Comparison of ENCODE assay signal across 31 cellular contexts in genomic region chr15:69657626-69658025, GRCh38.
"Had no signal": no experiment of that assay in that cellular context is flagged by ENCODE, and none has a peak within 500 bp of the region (broad histone marks: within the 10 kb centered on the region; RNA-seq: fewer than 3 reads in every experiment).

No MANE protein-coding gene starts in this region.

- H3K27ac ChIP-seq: brain microvascular endothelial cell, colonic mucosa, dorsolateral prefrontal cortex, esophagus muscularis mucosa, foreskin keratinocyte, gastrocnemius medialis, heart left ventricle had no signal

- ATAC-seq: activated CD4-positive, alpha-beta T cell treated with anti-CD3 and anti-CD28 coated beads for 36 hours; activated CD8-positive, alpha-beta T cell treated with anti-CD3 and anti-CD28 coated beads, Interleukin-2, amount 10 ng/mL, durations not matched to agents 7 days and 5 days; activated T-cell treated with anti-CD3 and anti-CD28 coated beads, Interleukin-2, amount 50 U/mL, for 4 hours; activated T-helper 17 cell treated with anti-CD3 and anti-CD28 coated beads, Interleukin-2, amount 50 U/mL, for 72 hours; foreskin keratinocyte; gastrocnemius medialis; heart left ventricle; T-helper 17 cell had no signal

- DNase-seq: activated CD4-positive, alpha-beta memory T cell treated with anti-CD3 and anti-CD28 coated beads for 36 hours; activated CD4-positive, alpha-beta T cell treated with anti-CD3 and anti-CD28 coated beads for 36 hours; activated CD4-positive, alpha-beta T cell treated with anti-CD3 and anti-CD28 coated beads, Interleukin-2, amount 10 ng/mL, durations not matched to agents 24 days and 14 days; activated CD4-positive, CD25-positive, alpha-beta regulatory T cell; activated CD4-positive, CD25-positive, alpha-beta regulatory T cell treated with anti-CD3 and anti-CD28 coated beads, Interleukin-2, amount 50 U/mL, for 72 hours; activated CD8-positive, alpha-beta T cell treated with anti-CD3 and anti-CD28 coated beads, Interleukin-2, amount 10 ng/mL, durations not matched to agents 7 days and 5 days; activated effector memory CD4-positive, alpha-beta T cell treated with Interleukin-2 at 50 U/mL for 16 hours; activated gamma-delta T cell treated with Interleukin-2 at 50 U/mL for 16 hours; activated naive CD4-positive, alpha-beta T cell treated with anti-CD3 and anti-CD28 coated beads, Interleukin-2, amount 50 U/mL, for 16 hours; activated naive CD4-positive, alpha-beta T cell treated with Interleukin-2 at 50 U/mL for 16 hours; activated T-cell treated with anti-CD3 and anti-CD28 coated beads, Interleukin-2, amount 50 U/mL, for 4 hours; amniotic stem cell; anterior cingulate cortex; brain microvascular endothelial cell; central memory CD4-positive, alpha-beta T cell; cerebellar nuclear complex; colonic mucosa; dorsolateral prefrontal cortex; effector memory CD4-positive, alpha-beta T cell; endodermal cell; erythroblast; foreskin keratinocyte; gastrocnemius medialis; glutamatergic neuron; heart left ventricle; T-helper 1 cell; T-helper 17 cell had no signal

- H3K4me1 ChIP-seq: colonic mucosa, esophagus muscularis mucosa, foreskin keratinocyte, gastrocnemius medialis had no signal

- H3K9me3 ChIP-seq: colonic mucosa, esophagus muscularis mucosa, gastrocnemius medialis, heart left ventricle had no signal

- H3K27ac Mint-ChIP-seq: activated CD4-positive, alpha-beta memory T cell treated with anti-CD3 and anti-CD28 coated beads for 36 hours; activated CD4-positive, alpha-beta T cell treated with anti-CD3 and anti-CD28 coated beads for 36 hours; activated CD4-positive, alpha-beta T cell treated with anti-CD3 and anti-CD28 coated beads, Interleukin-2, amount 10 ng/mL, durations not matched to agents 24 days and 14 days; activated CD8-positive, alpha-beta T cell treated with anti-CD3 and anti-CD28 coated beads, Interleukin-2, amount 10 ng/mL, durations not matched to agents 7 days and 5 days; activated naive CD8-positive, alpha-beta T cell; activated T-helper 17 cell treated with anti-CD3 and anti-CD28 coated beads, Interleukin-2, amount 50 U/mL, for 72 hours; dendritic cell treated with granulocyte-macrophage colony-stimulating factor and Interleukin-4, amounts not matched to agents 40 ng/mL and 50 ng/mL, for 4 days; endodermal cell; T-helper 17 cell had no signal

- H3K9me3 Mint-ChIP-seq: activated CD4-positive, alpha-beta memory T cell treated with anti-CD3 and anti-CD28 coated beads for 36 hours; activated CD4-positive, alpha-beta T cell treated with anti-CD3 and anti-CD28 coated beads, Interleukin-2, amount 10 ng/mL, durations not matched to agents 24 days and 14 days; activated T-cell treated with anti-CD3 and anti-CD28 coated beads, Interleukin-2, amount 50 U/mL, for 4 hours; activated T-helper 17 cell treated with anti-CD3 and anti-CD28 coated beads, Interleukin-2, amount 50 U/mL, for 72 hours; dendritic cell treated with granulocyte-macrophage colony-stimulating factor and Interleukin-4, amounts not matched to agents 40 ng/mL and 50 ng/mL, for 4 days; endodermal cell had no signal

- H3K4me3 ChIP-seq: colonic mucosa, dorsolateral prefrontal cortex, esophagus muscularis mucosa, gastrocnemius medialis, heart left ventricle had no signal

- H3K4me1 Mint-ChIP-seq: activated CD4-positive, alpha-beta T cell treated with anti-CD3 and anti-CD28 coated beads for 36 hours; activated T-helper 17 cell treated with anti-CD3 and anti-CD28 coated beads, Interleukin-2, amount 50 U/mL, for 72 hours; endodermal cell had no signal

- H3K36me3 ChIP-seq: brain microvascular endothelial cell, colonic mucosa, esophagus muscularis mucosa, gastrocnemius medialis, heart left ventricle had no signal

- H3K27me3 ChIP-seq: colonic mucosa, gastrocnemius medialis had no signal

- H3K4me3 Mint-ChIP-seq: activated CD4-positive, alpha-beta memory T cell treated with anti-CD3 and anti-CD28 coated beads for 36 hours; activated CD4-positive, alpha-beta T cell treated with anti-CD3 and anti-CD28 coated beads for 36 hours; activated CD4-positive, alpha-beta T cell treated with anti-CD3 and anti-CD28 coated beads, Interleukin-2, amount 10 ng/mL, durations not matched to agents 24 days and 14 days; activated CD8-positive, alpha-beta T cell treated with anti-CD3 and anti-CD28 coated beads, Interleukin-2, amount 10 ng/mL, durations not matched to agents 7 days and 5 days; activated naive CD8-positive, alpha-beta T cell; activated T-cell treated with anti-CD3 and anti-CD28 coated beads, Interleukin-2, amount 50 U/mL, for 4 hours; activated T-helper 17 cell treated with anti-CD3 and anti-CD28 coated beads, Interleukin-2, amount 50 U/mL, for 72 hours; dendritic cell treated with granulocyte-macrophage colony-stimulating factor and Interleukin-4, amounts not matched to agents 40 ng/mL and 50 ng/mL, for 4 days; endodermal cell; T-helper 17 cell had no signal

- H3K36me3 Mint-ChIP-seq: activated CD4-positive, alpha-beta memory T cell treated with anti-CD3 and anti-CD28 coated beads for 36 hours; activated naive CD8-positive, alpha-beta T cell had no signal
